ENCODE assay signal across 11 cellular contexts in the genomic region with DNA sequence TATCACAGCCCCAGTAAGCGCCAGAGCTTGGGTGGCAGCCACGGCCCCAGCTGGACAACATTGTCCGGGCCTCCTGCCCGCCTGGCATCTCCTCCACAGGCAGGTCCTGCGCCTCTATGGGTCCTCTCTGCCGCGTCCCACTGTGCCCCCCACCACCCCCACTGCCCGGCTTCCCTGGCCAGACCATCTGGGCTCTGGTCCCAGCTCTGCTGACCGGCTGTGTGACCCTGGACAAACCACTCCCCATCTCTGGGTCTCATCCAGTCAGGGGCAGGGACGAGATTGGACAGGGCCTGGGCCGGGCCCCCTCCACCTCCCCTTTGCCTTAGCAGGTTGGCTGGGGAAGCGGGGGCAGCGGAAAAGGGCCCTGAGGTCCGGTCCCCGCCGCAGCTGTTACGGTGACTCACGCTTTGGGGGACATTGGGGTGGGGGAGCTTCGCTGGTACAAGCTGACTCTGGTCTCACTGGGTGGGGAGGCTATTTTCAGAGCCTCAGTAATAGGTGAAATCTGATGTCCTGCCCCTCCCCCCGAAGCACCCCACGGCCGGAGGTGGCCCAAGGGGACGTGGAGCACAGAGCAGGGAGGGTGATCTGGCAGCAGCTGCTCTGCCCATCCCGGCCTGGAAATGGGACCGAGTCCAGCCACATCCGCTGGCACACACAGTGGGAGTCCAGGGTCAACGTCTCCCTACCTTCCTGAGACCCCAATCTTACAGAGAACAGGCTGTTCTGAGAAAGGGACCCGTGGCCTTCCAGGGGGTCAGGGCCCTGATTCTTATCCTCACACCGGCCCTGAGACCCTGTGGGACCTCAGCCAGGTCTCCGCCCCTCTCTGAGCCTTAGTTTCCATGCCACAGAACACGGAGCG. TPM values are rescaled to one million over a fixed set of nuclear protein-coding genes. Genes with fewer than 3 reads are reported as not detected.
DNase-seq lines count a peak whose midpoint lies in the region; ATAC-seq and TF ChIP-seq lines count a peak whose summit lies in the region.
"Had no signal": no experiment of that assay in that cellular context is flagged by ENCODE, and none has a peak within 500 bp of the region (broad histone marks: within the 10 kb centered on the region; RNA-seq: fewer than 3 reads in every experiment).

No MANE protein-coding gene starts in this region.

- peaks cover 0 to 20% of the 10 kb centered on the region in 2 donors for H3K4me1 ChIP-seq in esophagus (ENCODE audit: control insufficient read depth in 2 of 2, insufficient read depth in 2 of 2, low read length in 1 of 2)
- H3K4me1 ChIP-seq in testis = peaks cover 56% of the 10 kb centered on the region

- no peaks in the 10 kb centered on the region for H3K36me3 ChIP-seq in esophagus (ENCODE audit: control insufficient read depth in 2 of 2, insufficient read depth in 2 of 2, low read length in 1 of 2)
- no peaks in the 10 kb centered on the region for H3K36me3 ChIP-seq in testis (ENCODE audit: low read depth, missing control alignments)

- H3K4me1 Mint-ChIP-seq in stimulated activated memory B cell treated with anti-CD40 and anti-IgM and Interleukin-4, amounts not matched to agents 10 μg/mL and 1 μg/mL and 100 μg/mL, for 72 hours = peaks cover 25% of the 10 kb centered on the region

- H3K27ac ChIP-seq in esophagus (ENCODE audit: low read depth in 2 of 2, low read length in 1 of 2) (peak overlapping the region; percentile 87 to 90), testis (peak overlapping the region; percentile 68 to 74)

- ATAC-seq in stimulated activated memory B cell treated with anti-CD40 and anti-IgM and Interleukin-4, amounts not matched to agents 10 μg/mL and 1 μg/mL and 100 μg/mL, for 72 hours = no peak

- 25 to 27% methylated on average over 31 to 32 of the region's 32 CpGs for WGBS in esophagus, 2 donors
- 17 to 35% methylated on average over 1 to 29 of the region's 32 CpGs for WGBS in testis, 2 donors

- no peak overlapping the region for H3K27ac Mint-ChIP-seq in stimulated activated memory B cell treated with anti-CD40 and anti-IgM and Interleukin-4, amounts not matched to agents 10 μg/mL and 1 μg/mL and 100 μg/mL, for 72 hours
- H3K27ac Mint-ChIP-seq: activated T-helper 2 cell treated with anti-CD3 and anti-CD28 coated beads, Interferon-gamma antibody, Interleukin-2, Interleukin-4, amounts not matched to agents 10 μg/mL and 5 μg/mL and 100 μg/mL, durations not matched to agents 14 hours and 24 hours and 36 hours had no signal

- no peak for TF ChIP-seq CTCF in testis (IDR thresholded peaks at IDR 0.05)

- intact Hi-C loops in testis (cut with DNase I; ENCODE audit: low total_unique reads) = no loop called here

- peaks cover 7% of the 10 kb centered on the region for H3K36me3 Mint-ChIP-seq in stimulated activated memory B cell treated with anti-CD40 and anti-IgM and Interleukin-4, amounts not matched to agents 10 μg/mL and 1 μg/mL and 100 μg/mL, for 72 hours

- H3K4me3 ChIP-seq in esophagus (ENCODE audit: low read depth in 1 of 2, low read length in 2 of 2) (no peak overlapping the region), testis (no peak overlapping the region)

- H3K9me3 Mint-ChIP-seq in stimulated activated memory B cell treated with anti-CD40 and anti-IgM and Interleukin-4, amounts not matched to agents 10 μg/mL and 1 μg/mL and 100 μg/mL, for 72 hours = no peaks in the 10 kb centered on the region
- H3K9me3 Mint-ChIP-seq: activated T-helper 2 cell treated with anti-CD3 and anti-CD28 coated beads, Interferon-gamma antibody, Interleukin-2, Interleukin-4, amounts not matched to agents 10 μg/mL and 5 μg/mL and 100 μg/mL, durations not matched to agents 14 hours and 24 hours and 36 hours had no signal

- no peak for TF ChIP-seq POLR2A in testis (IDR thresholded peaks at IDR 0.05)

- DNase-seq in NCI-H226 (peak; percentile 35), medulla oblongata (ENCODE audit: extremely low spot score) (peak; percentile 82), testis (peak; percentile 94), NCI-H2029 (lab: John Stamatoyannopoulos, UW) (no peak), NCI-H524 treated with DMSO at 0.1 percent for 48 hours (lab: John Stamatoyannopoulos, UW) (no peak), middle frontal gyrus (ENCODE audit: extremely low spot score, low spot score) (no peak)
- DNase-seq: Karpas-422, mesendoderm had no signal

- H3K27me3 Mint-ChIP-seq in stimulated activated memory B cell treated with anti-CD40 and anti-IgM and Interleukin-4, amounts not matched to agents 10 μg/mL and 1 μg/mL and 100 μg/mL, for 72 hours = no peaks in the 10 kb centered on the region

- H3K9me3 ChIP-seq in esophagus (ENCODE audit: control insufficient read depth in 2 of 2, insufficient read depth in 1 of 2, low read depth in 1 of 2, low read length in 1 of 2) (no peaks in the 10 kb centered on the region), testis (no peaks in the 10 kb centered on the region)

- no peak overlapping the region for H3K4me3 Mint-ChIP-seq in stimulated activated memory B cell treated with anti-CD40 and anti-IgM and Interleukin-4, amounts not matched to agents 10 μg/mL and 1 μg/mL and 100 μg/mL, for 72 hours

- H3K27me3 ChIP-seq in esophagus (ENCODE audit: control insufficient read depth in 1 of 2, insufficient read depth in 2 of 2, low read length in 2 of 2) (no peaks in the 10 kb centered on the region), testis (no peaks in the 10 kb centered on the region)

RNA-seq across cellular contexts. Expression of gene NFIC, which starts 9.1 kb away (rescaled TPM):
- polyA plus RNA-seq in esophagus (10 to 100 TPM; 15.4 to 48.1 TPM), testis (ENCODE audit: insufficient read depth, low read depth, low replicate concordance) (56.5 TPM)
- 100 to 1,000 TPM; 113 to 127 TPM for total RNA-seq in testis

Comparison
In these comparisons a context has a peak if more than half of its experiments do, and no peak if none do; other contexts are left out.
1. DNase-seq: peak in NCI-H226 (single experiment), medulla oblongata (single experiment) and testis (single experiment); none in NCI-H2029 (single experiment), NCI-H524 treated with DMSO at 0.1 percent for 48 hours (single experiment) and middle frontal gyrus (single experiment).